ENCODE assay signal across 22 cellular contexts in genomic region chr5:55621218-55621617, GRCh38.
DNase-seq lines count a peak whose midpoint lies in the region; ATAC-seq, FAIRE-seq and TF ChIP-seq lines count a peak whose summit lies in the region.
"Had no signal": no experiment of that assay in that cellular context is flagged by ENCODE, and none has a peak within 500 bp of the region (broad histone marks: within the 10 kb centered on the region; RNA-seq: fewer than 3 reads in every experiment).

No MANE protein-coding gene starts in this region.

- TF ChIP-seq POLR2A in body of pancreas (IDR thresholded peaks at IDR 0.05), result no peak

- H3K27me3 ChIP-seq in body of pancreas, result no peaks in the 10 kb centered on the region
- no peaks in the 10 kb centered on the region for H3K27me3 ChIP-seq in pancreas
- H3K27me3 ChIP-seq in Caco-2 (replicated peaks; ENCODE audit: control insufficient read depth, insufficient read depth, low read length), result no peaks in the 10 kb centered on the region
- H3K27me3 ChIP-seq: dorsolateral prefrontal cortex had no signal

- H3K27ac ChIP-seq in body of pancreas (peak overlapping the region in 1 of 4 donors; percentile 16), pancreas (peak overlapping the region in 1 of 4 donors; percentile 32)
- H3K27ac ChIP-seq: SK-N-MC had no signal

- intact Hi-C loops in body of pancreas (cut with DNase I), result no loop called here
- intact Hi-C loops in pancreas (cut with DNase I), result no loop called here
- intact Hi-C loops in Caco-2 (cut with micrococcal nuclease; ENCODE audit: unreplicated experiment), result no loop called here

- H3K9me3 ChIP-seq in body of pancreas, result no peaks in the 10 kb centered on the region
- H3K9me3 ChIP-seq in pancreas, result no peaks in the 10 kb centered on the region
- H3K9me3 ChIP-seq in Caco-2, result no peaks in the 10 kb centered on the region

- POLR2A ChIA-PET in HEK293T (lab: Yijun Ruan, JAX) (no interaction called here), Caco-2 (lab: Charles Lee) (no interaction called here)

- in situ Hi-C loops in ACHN (cut with HindIII; ENCODE audit: low pct_ligation_motif_present, low pct_unique_long_range_greater_than_20kb, low sequenced_read_pairs), result no loop called here

- no TSS peak for BruUV-seq in Caco-2 (replicated peaks; lab: Mats Ljungman, UMichigan)

- H3K36me3 ChIP-seq in body of pancreas (replicated peaks in 1 of 2; ENCODE audit: insufficient read depth in 1 of 2, low read depth in 2 of 2) (no peaks in the 10 kb centered on the region), pancreas (no peaks in the 10 kb centered on the region), Caco-2 (ENCODE audit: control insufficient read depth, insufficient read depth, low read length) (no peaks in the 10 kb centered on the region)

- TF ChIP-seq CTCF in body of pancreas (IDR thresholded peaks at IDR 0.05) (no peak), pancreas (IDR thresholded peaks at IDR 0.05) (no peak), Caco-2 (IDR thresholded peaks at IDR 0.05; ENCODE audit: insufficient read depth in 1 of 2, low read depth in 1 of 2, low read length in 1 of 2, severe bottlenecking in 1 of 2, unreplicated experiment in 1 of 2) (no peak)

- no peak for DNase-seq in body of pancreas
- peak; percentile 26 for DNase-seq in left kidney (ENCODE audit: low read depth, low spot score)
- DNase-seq in pancreas, result no peak
- DNase-seq in HEK293T (ENCODE audit: extremely low spot score), result no peak
- no peak for DNase-seq in Caco-2
- no peak for DNase-seq in ACHN
- DNase-seq: activated CD8-positive, alpha-beta T cell treated with anti-CD3 and anti-CD28 coated beads, Interleukin-2, amount 10 ng/mL, durations not matched to agents 7 days and 5 days; activated naive CD4-positive, alpha-beta T cell; activated T-cell treated with anti-CD3 and anti-CD28 coated beads, Interleukin-2, amount 50 U/mL, for 24 hours; caudate nucleus; COR-L47; dorsolateral prefrontal cortex; EL; immature natural killer cell; MM.1S; naive B cell; NCI-H1436 treated with DMSO at 0.1 percent for 48 hours; NCI-H524 treated with DMSO at 0.1 percent for 48 hours had no signal

- H3K27me3 Mint-ChIP-seq in Caco-2 (ENCODE audit: insufficient read depth, unreplicated experiment), result no peaks in the 10 kb centered on the region
- H3K27me3 Mint-ChIP-seq: activated T-cell treated with anti-CD3 and anti-CD28 coated beads, Interleukin-2, amount 50 U/mL, for 24 hours; B cell; naive B cell had no signal

- H3K4me3 ChIP-seq in body of pancreas, result no peak overlapping the region
- no peak overlapping the region for H3K4me3 ChIP-seq in pancreas
- H3K4me3 ChIP-seq in Caco-2 (ENCODE audit: low read depth, low read length), result no peak overlapping the region
- H3K4me3 ChIP-seq: dorsolateral prefrontal cortex, SK-N-MC had no signal

- H3K27ac Mint-ChIP-seq in Caco-2 (ENCODE audit: unreplicated experiment), result no peak overlapping the region
- H3K27ac Mint-ChIP-seq: activated CD8-positive, alpha-beta T cell treated with anti-CD3 and anti-CD28 coated beads, Interleukin-2, amount 10 ng/mL, durations not matched to agents 7 days and 5 days; activated T-cell treated with anti-CD3 and anti-CD28 coated beads, Interleukin-2, amount 50 U/mL, for 24 hours; B cell; immature natural killer cell; naive B cell; stimulated activated effector memory CD8-positive, alpha-beta T cell treated with anti-CD3 and anti-CD28 coated beads, Interleukin-12 subunit alpha, Interleukin-12 subunit beta, amount 100 ng/mL, for 72 hours had no signal

- no peaks in the 10 kb centered on the region for H3K9me3 Mint-ChIP-seq in Caco-2 (ENCODE audit: unreplicated experiment)
- H3K9me3 Mint-ChIP-seq: activated T-cell treated with anti-CD3 and anti-CD28 coated beads, Interleukin-2, amount 50 U/mL, for 24 hours; immature natural killer cell; naive B cell; stimulated activated effector memory CD8-positive, alpha-beta T cell treated with anti-CD3 and anti-CD28 coated beads, Interleukin-12 subunit alpha, Interleukin-12 subunit beta, amount 100 ng/mL, for 72 hours had no signal

- no peaks in the 10 kb centered on the region for H3K36me3 Mint-ChIP-seq in Caco-2 (ENCODE audit: insufficient read depth, unreplicated experiment)

- no peak overlapping the region for H3K4me3 Mint-ChIP-seq in Caco-2 (ENCODE audit: unreplicated experiment)
- H3K4me3 Mint-ChIP-seq: activated CD8-positive, alpha-beta T cell treated with anti-CD3 and anti-CD28 coated beads, Interleukin-2, amount 10 ng/mL, durations not matched to agents 7 days and 5 days; activated T-cell treated with anti-CD3 and anti-CD28 coated beads, Interleukin-2, amount 50 U/mL, for 24 hours; B cell; immature natural killer cell; naive B cell; stimulated activated effector memory CD8-positive, alpha-beta T cell treated with anti-CD3 and anti-CD28 coated beads, Interleukin-12 subunit alpha, Interleukin-12 subunit beta, amount 100 ng/mL, for 72 hours had no signal

- CTCF ChIA-PET in HEK293T (lab: Yijun Ruan, JAX), result no interaction called here
- CTCF ChIA-PET in Caco-2 (lab: Charles Lee), result no interaction called here

- no peak for FAIRE-seq in pancreas (lab: Jason Lieb, UNC)

- peak; percentile 40 for ATAC-seq in body of pancreas
- peak in 3 of 4 donors; percentile 59 to 87 (median 69) for ATAC-seq in pancreas
- no peak for ATAC-seq in GM21723 (IDR thresholded peaks at IDR 0.05; ENCODE audit: unreplicated experiment)
- ATAC-seq: activated CD8-positive, alpha-beta T cell treated with anti-CD3 and anti-CD28 coated beads, Interleukin-2, amount 10 ng/mL, durations not matched to agents 7 days and 5 days; stimulated activated effector memory CD8-positive, alpha-beta T cell treated with anti-CD3 and anti-CD28 coated beads, Interleukin-12 subunit alpha, Interleukin-12 subunit beta, amount 100 ng/mL, for 72 hours had no signal

- peaks cover 12% of the 10 kb centered on the region for H3K4me1 ChIP-seq in body of pancreas
- H3K4me1 ChIP-seq in pancreas, result peaks cover 6 to 10% (median 9%) of the 10 kb centered on the region in 3 donors
- H3K4me1 ChIP-seq in Caco-2, result peaks cover 43% of the 10 kb centered on the region

- WGBS in body of pancreas, 2 donors, result 18 to 26% methylated on average over 3 of the region's 3 CpGs
- 16 to 18% methylated on average over 3 of the region's 3 CpGs for WGBS in pancreas, 2 donors

- peaks cover 44% of the 10 kb centered on the region for H3K4me1 Mint-ChIP-seq in Caco-2 (ENCODE audit: low read depth, unreplicated experiment)
- H3K4me1 Mint-ChIP-seq: B cell; immature natural killer cell; naive B cell; stimulated activated effector memory CD8-positive, alpha-beta T cell treated with anti-CD3 and anti-CD28 coated beads, Interleukin-12 subunit alpha, Interleukin-12 subunit beta, amount 100 ng/mL, for 72 hours had no signal

TF ChIP-seq in HEK293T, 16 proteins besides CTCF, POLR2A, EP300 and RAD21:
- no peak for TF ChIP-seq HDGF (IDR thresholded peaks at IDR 0.05; ENCODE audit: borderline replicate concordance)
- no peak for TF ChIP-seq ARNT (IDR thresholded peaks at IDR 0.05)
- TF ChIP-seq TARDBP (IDR thresholded peaks at IDR 0.05), result no peak
- TF ChIP-seq BHLHE40 (IDR thresholded peaks at IDR 0.05; ENCODE audit: borderline replicate concordance), result no peak
- no peak for TF ChIP-seq NFRKB (IDR thresholded peaks at IDR 0.05)
- TF ChIP-seq FOXM1 (IDR thresholded peaks at IDR 0.05; ENCODE audit: borderline replicate concordance), result no peak
- no peak for TF ChIP-seq L3MBTL2 (conservative IDR thresholded peaks at IDR 0.05)
- TF ChIP-seq FOXA1 (IDR thresholded peaks at IDR 0.05), result no peak
